In genomic region chr7:116468534-116468933, GRCh38 we compare ENCODE assay signal across 33 cellular contexts. TPM values are rescaled to one million over a fixed set of nuclear protein-coding genes. Genes with fewer than 3 reads are reported as not detected.
"Had no signal": no experiment of that assay in that cellular context is flagged by ENCODE, and none has a peak within 500 bp of the region (broad histone marks: within the 10 kb centered on the region; RNA-seq: fewer than 3 reads in every experiment).

No MANE protein-coding gene starts in this region.

- H3K4me3 ChIP-seq: adrenal gland, body of pancreas, esophagus muscularis mucosa, gastrocnemius medialis, heart left ventricle had no signal

- DNase-seq: activated CD4-positive, alpha-beta memory T cell treated with anti-CD3 and anti-CD28 coated beads for 36 hours; activated CD4-positive, alpha-beta T cell treated with anti-CD3 and anti-CD28 coated beads for 36 hours; activated CD4-positive, alpha-beta T cell treated with anti-CD3 and anti-CD28 coated beads, Interleukin-2, amount 10 ng/mL, durations not matched to agents 24 days and 14 days; activated CD4-positive, CD25-positive, alpha-beta regulatory T cell; activated CD4-positive, CD25-positive, alpha-beta regulatory T cell treated with anti-CD3 and anti-CD28 coated beads, Interleukin-2, amount 50 U/mL, for 72 hours; activated CD8-positive, alpha-beta memory T cell treated with anti-CD3 and anti-CD28 coated beads, Interleukin-2, amount 10 ng/mL, durations not matched to agents 7 days and 5 days; activated CD8-positive, alpha-beta memory T cell treated with anti-CD3 and anti-CD28 coated beads, Interleukin-2, amount 50 U/mL, for 4 hours; activated CD8-positive, alpha-beta T cell treated with anti-CD3 and anti-CD28 coated beads, Interleukin-2, amount 10 ng/mL, durations not matched to agents 7 days and 5 days; activated effector memory CD4-positive, alpha-beta T cell treated with anti-CD3 and anti-CD28 coated beads, Interleukin-2, amount 50 U/mL, for 16 hours; activated naive CD4-positive, alpha-beta T cell treated with anti-CD3 and anti-CD28 coated beads for 36 hours; activated naive CD8-positive, alpha-beta T cell treated with anti-CD3 and anti-CD28 coated beads for 36 hours; activated naive CD8-positive, alpha-beta T cell treated with anti-CD3 and anti-CD28 coated beads, Interleukin-2, amount 50 U/mL, for 24 hours; activated T-cell treated with anti-CD3 and anti-CD28 coated beads, Interleukin-2, amount 50 U/mL, for 1 hour; activated T-cell treated with anti-CD3 and anti-CD28 coated beads, Interleukin-2, amount 50 U/mL, for 48 hours; adrenal gland; amygdala; aorta; body of pancreas; caudate nucleus; cortex of kidney; dermis blood vessel endothelial cell; effector CD4-positive, alpha-beta T cell; effector memory CD8-positive, alpha-beta T cell; erythroblast; foreskin keratinocyte; gastrocnemius medialis; glutamatergic neuron; heart left ventricle; T1000; WERI-Rb-1 had no signal

- ATAC-seq: activated CD4-positive, alpha-beta T cell treated with anti-CD3 and anti-CD28 coated beads for 36 hours; activated CD8-positive, alpha-beta memory T cell treated with anti-CD3 and anti-CD28 coated beads, Interleukin-2, amount 10 ng/mL, durations not matched to agents 7 days and 5 days; activated CD8-positive, alpha-beta T cell treated with anti-CD3 and anti-CD28 coated beads, Interleukin-2, amount 10 ng/mL, durations not matched to agents 7 days and 5 days; activated naive CD8-positive, alpha-beta T cell treated with anti-CD3 and anti-CD28 coated beads, Interleukin-2, amount 50 U/mL, for 24 hours; body of pancreas; effector memory CD8-positive, alpha-beta T cell; foreskin keratinocyte; gastrocnemius medialis; heart left ventricle had no signal

- H3K4me1 ChIP-seq: adrenal gland, body of pancreas, gastrocnemius medialis had no signal

- H3K9me3 ChIP-seq: adrenal gland, body of pancreas, esophagus muscularis mucosa, gastrocnemius medialis, heart left ventricle had no signal

- H3K36me3 ChIP-seq: adrenal gland, esophagus muscularis mucosa, gastrocnemius medialis, heart left ventricle, WERI-Rb-1 had no signal

- H3K27me3 ChIP-seq: adrenal gland, body of pancreas, esophagus muscularis mucosa, foreskin keratinocyte, gastrocnemius medialis, heart left ventricle had no signal

- H3K27ac ChIP-seq: adrenal gland, body of pancreas, esophagus muscularis mucosa, foreskin keratinocyte, gastrocnemius medialis, heart left ventricle, WERI-Rb-1 had no signal

RNA-seq across cellular contexts. Expression of gene CAV2, which starts 31.0 kb away (rescaled TPM):
- total RNA-seq: activated CD4-positive, alpha-beta memory T cell treated with anti-CD3 and anti-CD28 coated beads for 36 hours; activated CD4-positive, alpha-beta T cell treated with anti-CD3 and anti-CD28 coated beads for 36 hours; activated CD4-positive, alpha-beta T cell treated with anti-CD3 and anti-CD28 coated beads, Interleukin-2, amount 10 ng/mL, durations not matched to agents 24 days and 14 days; activated CD8-positive, alpha-beta T cell treated with anti-CD3 and anti-CD28 coated beads, Interleukin-2, amount 10 ng/mL, durations not matched to agents 7 days and 5 days; activated naive CD4-positive, alpha-beta T cell treated with anti-CD3 and anti-CD28 coated beads for 36 hours; activated naive CD8-positive, alpha-beta T cell treated with anti-CD3 and anti-CD28 coated beads for 36 hours; activated T-helper 1 cell treated with anti-CD3 and anti-CD28 coated beads, Interleukin-12 subunit alpha, Interleukin-12 subunit beta, Interleukin-2, Interleukin-4 antibody, amounts not matched to agents 30 ng/mL and 10 ng/mL and 1 ng/mL, durations not matched to agents 14 hours and 24 hours and 36 hours; activated T-helper 2 cell treated with anti-CD3 and anti-CD28 coated beads, Interferon-gamma antibody, Interleukin-2, Interleukin-4, amounts not matched to agents 10 μg/mL and 5 μg/mL and 100 μg/mL, durations not matched to agents 14 hours and 24 hours and 36 hours had no signal

RNA-seq across cellular contexts. Expression of gene CAV1, which starts 56.3 kb away (rescaled TPM):
- total RNA-seq: activated CD8-positive, alpha-beta T cell treated with anti-CD3 and anti-CD28 coated beads, Interleukin-2, amount 10 ng/mL, durations not matched to agents 7 days and 5 days had no signal
